In genomic region chr21:45592208-45592619, GRCh38 we compare ENCODE assay signal across 9 cellular contexts. TPM values are rescaled to one million over a fixed set of nuclear protein-coding genes. Genes with fewer than 3 reads are reported as not detected.
DNase-seq lines count a peak whose midpoint lies in the region; ATAC-seq and TF ChIP-seq lines count a peak whose summit lies in the region.
"Had no signal": no experiment of that assay in that cellular context is flagged by ENCODE, and none has a peak within 500 bp of the region (broad histone marks: within the 10 kb centered on the region; RNA-seq: fewer than 3 reads in every experiment).

No MANE protein-coding gene starts in this region.

- ATAC-seq in HG02852 (IDR thresholded peaks at IDR 0.05; ENCODE audit: unreplicated experiment) (peak; percentile 47), HG03442 (IDR thresholded peaks at IDR 0.05; ENCODE audit: unreplicated experiment) (no peak)
- ATAC-seq in stimulated activated naive CD8-positive, alpha-beta T cell treated with anti-CD3 and anti-CD28 coated beads, Interleukin-15, Interleukin-2, amounts not matched to agents 100 U/mL and 50 U/mL, for 24 hours, result peak; percentile 83

- DNase-seq in GM10248 (ENCODE audit: extremely low spot score), result peak; percentile 80
- DNase-seq in activated CD4-positive, alpha-beta T cell treated with anti-CD3 and anti-CD28 coated beads, Interleukin-2, amount 10 ng/mL, durations not matched to agents 7 days and 5 days, result peak; percentile 87
- DNase-seq in immature natural killer cell, result peak; percentile 15 to 59 (median 37)
- peak; percentile 62 for DNase-seq in stimulated activated naive CD8-positive, alpha-beta T cell treated with anti-CD3 and anti-CD28 coated beads, Interleukin-15, Interleukin-2, amounts not matched to agents 100 U/mL and 50 U/mL, for 24 hours
- no peak for DNase-seq in colonic mucosa
- DNase-seq in WERI-Rb-1, result no peak

- peaks cover 13% of the 10 kb centered on the region for H3K27me3 Mint-ChIP-seq in activated CD4-positive, alpha-beta T cell treated with anti-CD3 and anti-CD28 coated beads, Interleukin-2, amount 10 ng/mL, durations not matched to agents 7 days and 5 days
- peaks cover 5 to 13% (median 8%) of the 10 kb centered on the region in 3 donors for H3K27me3 Mint-ChIP-seq in immature natural killer cell (ENCODE audit: low read depth in 3 of 3)

- H3K9me3 ChIP-seq in colonic mucosa, result no peaks in the 10 kb centered on the region
- H3K9me3 ChIP-seq in WERI-Rb-1 (ENCODE audit: severe bottlenecking), result peaks cover 12% of the 10 kb centered on the region

- TF ChIP-seq CTCF in GM10248 (IDR thresholded peaks at IDR 0.05; ENCODE audit: control extremely low read depth, extremely low read depth, low read depth, missing control alignments) (no peak), colonic mucosa (IDR thresholded peaks at IDR 0.05) (no peak), WERI-Rb-1 (IDR thresholded peaks at IDR 0.05; ENCODE audit: low read depth, low read length) (no peak)

- no peak overlapping the region for H3K27ac Mint-ChIP-seq in activated CD4-positive, alpha-beta T cell treated with anti-CD3 and anti-CD28 coated beads, Interleukin-2, amount 10 ng/mL, durations not matched to agents 7 days and 5 days
- H3K27ac Mint-ChIP-seq in immature natural killer cell, result no peak overlapping the region
- H3K27ac Mint-ChIP-seq: T-helper 1 cell treated with Interleukin-12 subunit alpha and Interleukin-12 subunit beta and Interleukin-4 antibody, amounts not matched to agents 30 μg/mL and 1 μg/mL, for 36 hours had no signal

- peaks cover 2% of the 10 kb centered on the region for H3K36me3 Mint-ChIP-seq in activated CD4-positive, alpha-beta T cell treated with anti-CD3 and anti-CD28 coated beads, Interleukin-2, amount 10 ng/mL, durations not matched to agents 7 days and 5 days (ENCODE audit: low read depth)
- peaks cover 0 to 2% (median 0%) of the 10 kb centered on the region in 3 donors for H3K36me3 Mint-ChIP-seq in immature natural killer cell

- no peak overlapping the region for H3K9ac ChIP-seq in colonic mucosa (ENCODE audit: low read depth in 2 of 2, low read length in 2 of 2)

- CTCF ChIA-PET in GM10248 (lab: Yijun Ruan, JAX), result interaction anchor here (0.6 to 1.2 kb wide), 4 partner anchors 9 to 454 kb away, joined by 3 to 4 read pairs (median 3); no protein-coding TSS in a partner anchor
- CTCF ChIA-PET in activated CD4-positive, alpha-beta T cell treated with anti-CD3 and anti-CD28 coated beads, Interleukin-2, amount 10 ng/mL, durations not matched to agents 7 days and 5 days (lab: Charles Lee), result interaction anchor here (0.9 to 1.0 kb wide), 5 partner anchors 16 to 53 kb away, joined by 3 to 5 read pairs (median 3); no protein-coding TSS in a partner anchor

- intact Hi-C loops in colonic mucosa (cut with DNase I), result no loop called here

- no peak overlapping the region for H3K4me3 ChIP-seq in colonic mucosa
- no peak overlapping the region for H3K4me3 ChIP-seq in WERI-Rb-1 (ENCODE audit: low read depth, low read length)

- peaks cover 11% of the 10 kb centered on the region for H3K4me1 Mint-ChIP-seq in activated CD4-positive, alpha-beta T cell treated with anti-CD3 and anti-CD28 coated beads, Interleukin-2, amount 10 ng/mL, durations not matched to agents 7 days and 5 days
- peaks cover 0 to 4% of the 10 kb centered on the region in 2 donors for H3K4me1 Mint-ChIP-seq in immature natural killer cell

- H3K9me3 Mint-ChIP-seq in activated CD4-positive, alpha-beta T cell treated with anti-CD3 and anti-CD28 coated beads, Interleukin-2, amount 10 ng/mL, durations not matched to agents 7 days and 5 days, result peaks cover 7% of the 10 kb centered on the region
- H3K9me3 Mint-ChIP-seq in immature natural killer cell, result peaks cover 4 to 8% (median 4%) of the 10 kb centered on the region in 6 donors

- H3K36me3 ChIP-seq in colonic mucosa (no peaks in the 10 kb centered on the region), WERI-Rb-1 (no peaks in the 10 kb centered on the region)

- POLR2A ChIA-PET in GM10248 (lab: Yijun Ruan, JAX), result no interaction called here
- POLR2A ChIA-PET in activated CD4-positive, alpha-beta T cell treated with anti-CD3 and anti-CD28 coated beads, Interleukin-2, amount 10 ng/mL, durations not matched to agents 7 days and 5 days (lab: Charles Lee), result no interaction called here

- H3K4me3 Mint-ChIP-seq in activated CD4-positive, alpha-beta T cell treated with anti-CD3 and anti-CD28 coated beads, Interleukin-2, amount 10 ng/mL, durations not matched to agents 7 days and 5 days, result no peak overlapping the region
- H3K4me3 Mint-ChIP-seq in immature natural killer cell, result no peak overlapping the region
- H3K4me3 Mint-ChIP-seq: T-helper 1 cell treated with Interleukin-12 subunit alpha and Interleukin-12 subunit beta and Interleukin-4 antibody, amounts not matched to agents 30 μg/mL and 1 μg/mL, for 36 hours had no signal

- no peaks in the 10 kb centered on the region for H3K27me3 ChIP-seq in colonic mucosa
- H3K27me3 ChIP-seq in WERI-Rb-1 (ENCODE audit: insufficient read depth, low read depth, severe bottlenecking), result no peaks in the 10 kb centered on the region

- no peaks in the 10 kb centered on the region for H3K4me1 ChIP-seq in colonic mucosa

- H3K27ac ChIP-seq in colonic mucosa (no peak overlapping the region), WERI-Rb-1 (no peak overlapping the region)

RNA-seq across cellular contexts. Expression of gene SLC19A1, which starts 50.0 kb away (rescaled TPM):
- total RNA-seq in activated CD4-positive, alpha-beta T cell treated with anti-CD3 and anti-CD28 coated beads, Interleukin-2, amount 10 ng/mL, durations not matched to agents 7 days and 5 days, result 10 to 100 TPM; 43.8 to 46.8 TPM
- 1 to 10 TPM in 2 of 3 donors, under 1 TPM in 1; 0.84 to 7.1 (median 1.7) TPM for polyA plus RNA-seq in immature natural killer cell
- total RNA-seq in colonic mucosa, result 10 to 100 TPM; 10.7 to 25.3 TPM

RNA-seq across cellular contexts. Expression of gene PCBP3, which starts 51.3 kb away (rescaled TPM):
- total RNA-seq in activated CD4-positive, alpha-beta T cell treated with anti-CD3 and anti-CD28 coated beads, Interleukin-2, amount 10 ng/mL, durations not matched to agents 7 days and 5 days, result 1 to 10 TPM; 4.8 to 5.8 TPM
- under 1 TPM in 2 of 3 donors, not detected in 1; 0.27 to 0.71 TPM for polyA plus RNA-seq in immature natural killer cell
- total RNA-seq in colonic mucosa, result 1 to 10 TPM; 2.1 to 5.3 TPM

Comparison
In these comparisons a context has a peak if more than half of its experiments do, and no peak if none do; other contexts are left out.
1. DNase-seq: peak in GM10248 (single experiment), activated CD4-positive, alpha-beta T cell treated with anti-CD3 and anti-CD28 coated beads, Interleukin-2, amount 10 ng/mL, durations not matched to agents 7 days and 5 days (single experiment), immature natural killer cell (3 of 3) and stimulated activated naive CD8-positive, alpha-beta T cell treated with anti-CD3 and anti-CD28 coated beads, Interleukin-15, Interleukin-2, amounts not matched to agents 100 U/mL and 50 U/mL, for 24 hours (single experiment); none in colonic mucosa (single experiment) and WERI-Rb-1 (single experiment).